In the genomic region with DNA sequence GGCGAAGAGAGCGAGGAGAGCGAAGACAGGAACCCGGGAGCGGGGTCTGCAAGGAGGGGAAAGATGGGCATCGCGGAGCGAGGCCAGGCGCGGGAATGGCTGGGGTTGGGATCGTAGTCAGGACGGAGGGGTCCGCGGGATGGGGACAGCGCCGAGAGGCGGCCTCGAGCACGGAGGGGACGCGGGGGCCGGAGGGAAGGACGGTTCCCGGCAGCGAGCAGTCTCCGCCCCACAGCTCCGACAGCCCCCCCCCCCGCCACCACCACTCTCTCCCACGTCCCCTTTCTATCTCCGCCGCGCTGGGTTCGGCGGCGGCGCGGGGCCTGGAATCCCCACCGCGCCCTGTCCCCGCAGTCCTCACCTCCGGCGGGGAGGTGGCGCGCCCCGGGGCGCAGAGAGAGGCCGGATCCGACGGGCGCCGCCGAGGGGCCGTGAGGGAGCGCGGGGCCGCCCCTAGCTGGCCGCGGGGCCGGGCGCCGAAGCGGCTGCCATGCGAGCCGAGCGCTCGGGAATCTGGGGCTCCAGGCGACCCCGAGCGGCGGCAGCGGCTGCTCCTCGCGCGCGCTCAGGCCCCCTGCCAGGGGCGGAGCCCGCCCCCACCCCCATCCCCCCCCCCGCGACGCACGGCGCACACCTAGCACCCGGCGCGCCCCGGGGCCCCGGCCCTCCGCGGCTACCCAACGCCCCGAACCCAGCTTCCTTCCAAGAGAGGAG, we compare ENCODE assay signal across 2 cellular contexts.
TF ChIP-seq lines count a peak whose summit lies in the region.

A gene with protein sequence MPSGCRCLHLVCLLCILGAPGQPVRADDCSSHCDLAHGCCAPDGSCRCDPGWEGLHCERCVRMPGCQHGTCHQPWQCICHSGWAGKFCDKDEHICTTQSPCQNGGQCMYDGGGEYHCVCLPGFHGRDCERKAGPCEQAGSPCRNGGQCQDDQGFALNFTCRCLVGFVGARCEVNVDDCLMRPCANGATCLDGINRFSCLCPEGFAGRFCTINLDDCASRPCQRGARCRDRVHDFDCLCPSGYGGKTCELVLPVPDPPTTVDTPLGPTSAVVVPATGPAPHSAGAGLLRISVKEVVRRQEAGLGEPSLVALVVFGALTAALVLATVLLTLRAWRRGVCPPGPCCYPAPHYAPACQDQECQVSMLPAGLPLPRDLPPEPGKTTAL (minus strand): TSS at position 515 of the 714 bp plus-strand sequence. CDS start 723 bp downstream, outside the sequence.

TF ChIP-seq in HCT116, 20 proteins besides CTCF, POLR2A, EP300 and RAD21 (continued from another document):
- no peak for TF ChIP-seq EZH2 (IDR thresholded peaks at IDR 0.05)
- no peak for TF ChIP-seq SP1 (IDR thresholded peaks at IDR 0.05; ENCODE audit: low read depth)
- no peak for TF ChIP-seq TCF7L2 (IDR thresholded peaks at IDR 0.05; ENCODE audit: borderline replicate concordance, extremely low read depth, insufficient read depth, insufficient read length)
- TF ChIP-seq SRF (IDR thresholded peaks at IDR 0.05; ENCODE audit: low read depth) = no peak
- no peak for TF ChIP-seq CEBPB (IDR thresholded peaks at IDR 0.05; ENCODE audit: low read depth)
- TF ChIP-seq JUND (IDR thresholded peaks at IDR 0.05) = no peak
- no peak for TF ChIP-seq YY1 (IDR thresholded peaks at IDR 0.05; ENCODE audit: extremely low read depth, insufficient replicate concordance, low read depth, low read length)

TF ChIP-seq in liver, 16 proteins besides CTCF, POLR2A, EP300 and RAD21 (continued from another document):
- TF ChIP-seq, protein P1, sequence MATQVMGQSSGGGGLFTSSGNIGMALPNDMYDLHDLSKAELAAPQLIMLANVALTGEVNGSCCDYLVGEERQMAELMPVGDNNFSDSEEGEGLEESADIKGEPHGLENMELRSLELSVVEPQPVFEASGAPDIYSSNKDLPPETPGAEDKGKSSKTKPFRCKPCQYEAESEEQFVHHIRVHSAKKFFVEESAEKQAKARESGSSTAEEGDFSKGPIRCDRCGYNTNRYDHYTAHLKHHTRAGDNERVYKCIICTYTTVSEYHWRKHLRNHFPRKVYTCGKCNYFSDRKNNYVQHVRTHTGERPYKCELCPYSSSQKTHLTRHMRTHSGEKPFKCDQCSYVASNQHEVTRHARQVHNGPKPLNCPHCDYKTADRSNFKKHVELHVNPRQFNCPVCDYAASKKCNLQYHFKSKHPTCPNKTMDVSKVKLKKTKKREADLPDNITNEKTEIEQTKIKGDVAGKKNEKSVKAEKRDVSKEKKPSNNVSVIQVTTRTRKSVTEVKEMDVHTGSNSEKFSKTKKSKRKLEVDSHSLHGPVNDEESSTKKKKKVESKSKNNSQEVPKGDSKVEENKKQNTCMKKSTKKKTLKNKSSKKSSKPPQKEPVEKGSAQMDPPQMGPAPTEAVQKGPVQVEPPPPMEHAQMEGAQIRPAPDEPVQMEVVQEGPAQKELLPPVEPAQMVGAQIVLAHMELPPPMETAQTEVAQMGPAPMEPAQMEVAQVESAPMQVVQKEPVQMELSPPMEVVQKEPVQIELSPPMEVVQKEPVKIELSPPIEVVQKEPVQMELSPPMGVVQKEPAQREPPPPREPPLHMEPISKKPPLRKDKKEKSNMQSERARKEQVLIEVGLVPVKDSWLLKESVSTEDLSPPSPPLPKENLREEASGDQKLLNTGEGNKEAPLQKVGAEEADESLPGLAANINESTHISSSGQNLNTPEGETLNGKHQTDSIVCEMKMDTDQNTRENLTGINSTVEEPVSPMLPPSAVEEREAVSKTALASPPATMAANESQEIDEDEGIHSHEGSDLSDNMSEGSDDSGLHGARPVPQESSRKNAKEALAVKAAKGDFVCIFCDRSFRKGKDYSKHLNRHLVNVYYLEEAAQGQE (IDR thresholded peaks at IDR 0.05) = no peak
TF ChIP-seq in liver: peak in this region for 0.
